8 cellular contexts compared by ENCODE assay signal in the genomic region with DNA sequence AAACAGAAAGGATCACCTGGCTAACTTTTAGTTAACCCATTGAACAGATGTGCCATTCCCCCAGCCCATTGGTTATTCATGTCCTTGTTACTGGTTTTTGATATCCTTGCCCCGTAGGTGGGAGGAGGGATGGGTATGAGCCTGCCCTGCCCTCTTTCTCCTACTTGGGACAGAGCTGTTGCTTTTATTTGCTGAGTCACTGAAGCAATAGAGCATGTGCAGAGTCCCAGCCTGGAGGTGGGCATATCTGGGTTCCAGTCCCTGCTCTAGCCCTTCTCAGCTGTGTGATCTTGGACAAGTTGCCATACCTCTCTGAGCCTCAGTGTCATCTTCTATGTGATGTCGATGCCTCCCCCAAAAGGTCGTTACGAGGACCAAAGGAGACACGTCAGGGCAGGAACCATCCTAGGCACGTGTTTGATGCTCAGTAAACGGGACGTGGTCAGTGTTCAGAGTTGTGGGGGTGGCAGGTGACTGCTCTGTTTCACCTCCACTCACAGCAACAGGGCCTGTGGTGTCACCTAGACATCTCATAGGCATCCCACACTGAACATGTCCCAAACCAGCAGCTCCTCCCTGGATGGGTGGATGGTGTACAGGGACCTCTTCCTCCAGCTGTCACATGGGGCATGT.
DNase-seq lines count a peak whose midpoint lies in the region; ATAC-seq and TF ChIP-seq lines count a peak whose summit lies in the region.

No MANE protein-coding gene starts in this region.

- H3K27ac ChIP-seq in tibial artery (peak overlapping the region; percentile 54 to 65), body of pancreas (no peak overlapping the region)

- H3K27me3 ChIP-seq in tibial artery: no peaks in the 10 kb centered on the region
- no peaks in the 10 kb centered on the region for H3K27me3 ChIP-seq in body of pancreas

- ATAC-seq in left ventricle myocardium superior (peak; percentile 48), left colon (no peak), body of pancreas (no peak)

- H3K36me3 ChIP-seq in tibial artery (no peaks in the 10 kb centered on the region), body of pancreas (replicated peaks in 1 of 2; ENCODE audit: insufficient read depth in 1 of 2, low read depth in 2 of 2) (no peaks in the 10 kb centered on the region)

- no peaks in the 10 kb centered on the region for H3K27me3 Mint-ChIP-seq in activated CD4-positive, alpha-beta T cell treated with anti-CD3 and anti-CD28 coated beads, Interleukin-2, amount 10 ng/mL, durations not matched to agents 24 days and 14 days

- DNase-seq in activated CD4-positive, alpha-beta T cell treated with anti-CD3 and anti-CD28 coated beads, Interleukin-2, amount 10 ng/mL, durations not matched to agents 24 days and 14 days: peak; percentile 76
- DNase-seq in activated CD4-positive, alpha-beta T cell treated with anti-CD3 and anti-CD28 coated beads for 1 hour: no peak
- DNase-seq in activated CD4-positive, alpha-beta T cell treated with anti-CD3 and anti-CD28 coated beads, Interleukin-2, amount 50 U/mL, for 1 hour: peak; percentile 11
- DNase-seq in left ventricle myocardium superior (no peak), tibial artery (no peak), NCI-H128 (lab: John Stamatoyannopoulos, UW; ENCODE audit: unreplicated experiment) (no peak), left colon (no peak), body of pancreas (no peak)

- peak overlapping the region; percentile 64 for H3K27ac Mint-ChIP-seq in activated CD4-positive, alpha-beta T cell treated with anti-CD3 and anti-CD28 coated beads, Interleukin-2, amount 10 ng/mL, durations not matched to agents 24 days and 14 days

- TF ChIP-seq POLR2A in body of pancreas (IDR thresholded peaks at IDR 0.05): no peak

- peaks cover 3% of the 10 kb centered on the region for H3K36me3 Mint-ChIP-seq in activated CD4-positive, alpha-beta T cell treated with anti-CD3 and anti-CD28 coated beads, Interleukin-2, amount 10 ng/mL, durations not matched to agents 24 days and 14 days (ENCODE audit: low read depth)

- TF ChIP-seq CTCF in tibial artery (IDR thresholded peaks at IDR 0.05) (no peak), body of pancreas (IDR thresholded peaks at IDR 0.05) (no peak)

- intact Hi-C loops in activated CD4-positive, alpha-beta T cell treated with anti-CD3 and anti-CD28 coated beads, Interleukin-2, amount 10 ng/mL, durations not matched to agents 24 days and 14 days (cut with micrococcal nuclease): loop anchor here (1.0 to 2.0 kb wide), 4 partner anchors 51 to 330 kb away; a partner anchor contains a TSS
- intact Hi-C loops in left ventricle myocardium superior (cut with micrococcal nuclease) (loop anchor here (10.0 kb wide), 1 partner anchor 64 kb away; a partner anchor contains a TSS), tibial artery (cut with DNase I; ENCODE audit: low total_unique reads) (loop anchor here (5.0 kb wide), 1 partner anchor 56 kb away; no protein-coding TSS in a partner anchor), left colon (cut with DNase I, micrococcal nuclease) (loop anchor here in 1 of 2 donors (10.0 kb wide), 1 partner anchor 74 kb away; no protein-coding TSS in a partner anchor), body of pancreas (cut with DNase I) (no loop called here)

- peaks cover 50% of the 10 kb centered on the region for H3K4me1 Mint-ChIP-seq in activated CD4-positive, alpha-beta T cell treated with anti-CD3 and anti-CD28 coated beads, Interleukin-2, amount 10 ng/mL, durations not matched to agents 24 days and 14 days

- no peaks in the 10 kb centered on the region for H3K9me3 Mint-ChIP-seq in activated CD4-positive, alpha-beta T cell treated with anti-CD3 and anti-CD28 coated beads, Interleukin-2, amount 10 ng/mL, durations not matched to agents 24 days and 14 days

- H3K4me1 ChIP-seq in tibial artery (peaks cover 0 to 40% (median 28%) of the 10 kb centered on the region in 4 donors), body of pancreas (peaks cover 42% of the 10 kb centered on the region)

- peak overlapping the region; percentile 68 for H3K4me3 Mint-ChIP-seq in activated CD4-positive, alpha-beta T cell treated with anti-CD3 and anti-CD28 coated beads, Interleukin-2, amount 10 ng/mL, durations not matched to agents 24 days and 14 days

- H3K4me3 ChIP-seq in tibial artery: peak overlapping the region; percentile 36 to 43
- H3K4me3 ChIP-seq in body of pancreas: no peak overlapping the region

- WGBS in body of pancreas, 2 donors: 85 to 88% methylated on average over 8 of the region's 8 CpGs

- no peaks in the 10 kb centered on the region for H3K9me3 ChIP-seq in tibial artery
- H3K9me3 ChIP-seq in body of pancreas: no peaks in the 10 kb centered on the region

Comparison
In these comparisons a context has a peak if more than half of its experiments do, and no peak if none do; other contexts are left out.
1. DNase-seq: peak in activated CD4-positive, alpha-beta T cell treated with anti-CD3 and anti-CD28 coated beads, Interleukin-2, amount 10 ng/mL, durations not matched to agents 24 days and 14 days (single experiment) and activated CD4-positive, alpha-beta T cell treated with anti-CD3 and anti-CD28 coated beads, Interleukin-2, amount 50 U/mL, for 1 hour (single experiment); none in activated CD4-positive, alpha-beta T cell treated with anti-CD3 and anti-CD28 coated beads for 1 hour (single experiment), left ventricle myocardium superior (single experiment), tibial artery (0 of 2), NCI-H128 (single experiment), left colon (0 of 2) and body of pancreas (0 of 4).
2. H3K27ac ChIP-seq: peak in tibial artery (2 of 2); none in body of pancreas (0 of 4).
3. H3K4me3 ChIP-seq: peak in tibial artery (2 of 2); none in body of pancreas (0 of 2).